ENCODE assay signal across 11 cellular contexts in the genomic region with DNA sequence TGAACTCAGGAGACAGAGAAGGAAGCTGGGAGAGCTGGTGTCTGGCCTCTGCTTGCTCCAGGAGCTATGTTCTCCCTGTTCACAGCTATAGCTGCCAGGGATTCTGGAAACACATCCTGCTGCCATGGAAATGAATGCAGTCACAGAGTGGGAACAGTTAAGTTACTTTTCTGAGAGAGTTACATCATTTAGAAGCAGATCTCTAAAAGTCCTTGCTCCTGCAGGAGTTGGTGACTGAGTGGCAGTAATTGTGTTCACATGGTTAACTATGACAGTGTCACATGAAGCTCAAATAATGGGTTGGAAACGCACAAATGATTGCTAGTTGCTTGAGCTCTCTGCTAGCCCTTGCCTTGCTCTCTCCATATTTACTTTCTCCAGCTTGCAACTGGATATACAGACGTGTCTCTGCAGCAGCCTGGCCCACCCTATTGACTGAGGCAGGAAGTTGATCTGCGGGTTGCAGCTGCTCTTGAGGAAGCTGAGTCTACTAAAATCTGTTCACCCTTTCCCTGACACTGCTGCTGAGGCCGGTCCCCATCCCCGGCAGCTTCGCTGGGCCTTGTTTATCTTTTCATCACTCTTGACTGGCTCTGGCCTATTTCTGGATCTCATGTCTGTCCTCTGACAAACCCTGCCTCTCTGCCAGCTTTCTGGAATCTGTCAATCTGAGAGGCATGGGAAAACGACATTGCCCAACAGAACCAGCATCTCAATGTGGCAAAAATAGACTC. TPM values are rescaled to one million over a fixed set of nuclear protein-coding genes. Genes with fewer than 3 reads are reported as not detected.
DNase-seq lines count a peak whose midpoint lies in the region; ATAC-seq and TF ChIP-seq lines count a peak whose summit lies in the region.
"Had no signal": no experiment of that assay in that cellular context is flagged by ENCODE, and none has a peak within 500 bp of the region (broad histone marks: within the 10 kb centered on the region; RNA-seq: fewer than 3 reads in every experiment).

No MANE protein-coding gene starts in this region.

- POLR2A ChIA-PET in activated CD4-positive, alpha-beta T cell treated with anti-CD3 and anti-CD28 coated beads for 36 hours (lab: Charles Lee), result no interaction called here
- POLR2A ChIA-PET in PC-3 (lab: Charles Lee; ENCODE audit: unreplicated experiment), result no interaction called here

- no peaks in the 10 kb centered on the region for H4K20me1 ChIP-seq in PC-3 (ENCODE audit: low read length)

- no peak overlapping the region for H3K9ac ChIP-seq in PC-3 (ENCODE audit: low read length)

- H3K4me3 ChIP-seq in PC-3 (ENCODE audit: low read length), result no peak overlapping the region

- H3K4me3 Mint-ChIP-seq in activated CD4-positive, alpha-beta T cell treated with anti-CD3 and anti-CD28 coated beads for 36 hours, result no peak overlapping the region
- H3K4me3 Mint-ChIP-seq: T-cell had no signal

- peaks cover 26% of the 10 kb centered on the region for H3K4me1 Mint-ChIP-seq in activated CD4-positive, alpha-beta T cell treated with anti-CD3 and anti-CD28 coated beads for 36 hours

- H3F3A ChIP-seq in PC-3 (ENCODE audit: low read length, unreplicated experiment), result no peaks in the 10 kb centered on the region

- peaks cover 20% of the 10 kb centered on the region for H3K27me3 Mint-ChIP-seq in activated CD4-positive, alpha-beta T cell treated with anti-CD3 and anti-CD28 coated beads for 36 hours

- no TSS peak for BruUV-seq in PC-3 (replicated peaks; lab: Mats Ljungman, UMichigan)

- H3K9me2 ChIP-seq in PC-3 (replicated peaks; ENCODE audit: low read length), result no peaks in the 10 kb centered on the region

- no peaks in the 10 kb centered on the region for H3K4me1 ChIP-seq in PC-3 (ENCODE audit: insufficient read depth, low read length)

- ATAC-seq in activated CD4-positive, alpha-beta T cell treated with anti-CD3 and anti-CD28 coated beads for 36 hours, result peak; percentile 16
- ATAC-seq in SK-N-SH treated with all-trans-retinoic acid at 6 μM for 48 hours (peak; percentile 84), GM21390 (IDR thresholded peaks at IDR 0.05; ENCODE audit: unreplicated experiment) (no peak), PC-3 (no peak)

- no peak overlapping the region for H3K4me2 ChIP-seq in PC-3 (ENCODE audit: low read length)

- no peaks in the 10 kb centered on the region for H3K9me3 ChIP-seq in PC-3 (ENCODE audit: low read length)

- no peaks in the 10 kb centered on the region for H3K36me3 Mint-ChIP-seq in activated CD4-positive, alpha-beta T cell treated with anti-CD3 and anti-CD28 coated beads for 36 hours (ENCODE audit: low read depth)
- H3K36me3 Mint-ChIP-seq: T-cell had no signal

- no peaks in the 10 kb centered on the region for H3K9me3 Mint-ChIP-seq in activated CD4-positive, alpha-beta T cell treated with anti-CD3 and anti-CD28 coated beads for 36 hours (ENCODE audit: low read depth)
- H3K9me3 Mint-ChIP-seq: T-cell had no signal

- no peak overlapping the region for H2AFZ ChIP-seq in PC-3 (ENCODE audit: low read length)

- CTCF ChIA-PET in activated CD4-positive, alpha-beta T cell treated with anti-CD3 and anti-CD28 coated beads for 36 hours (lab: Charles Lee), result interaction anchor here (1.0 kb wide), 2 partner anchors 28 to 150 kb away, joined by 3 to 4 read pairs; no protein-coding TSS in a partner anchor
- CTCF ChIA-PET in PC-3 (lab: Charles Lee), result no interaction called here

- H3K79me2 ChIP-seq in PC-3 (ENCODE audit: low read length), result no peaks in the 10 kb centered on the region

- TF ChIP-seq CTCF in PC-3 (conservative IDR thresholded peaks at IDR 0.05; ENCODE audit: low read depth, low read length), result no peak

- DNase-seq in activated CD4-positive, alpha-beta T cell treated with anti-CD3 and anti-CD28 coated beads for 36 hours, result no peak
- no peak for DNase-seq in activated CD4-positive, alpha-beta T cell treated with anti-CD3 and anti-CD28 coated beads, Interleukin-2, amount 50 U/mL, for 48 hours
- DNase-seq in hepatic stellate cell (ENCODE audit: low spot score) (peak; percentile 60), superior temporal gyrus (ENCODE audit: extremely low spot score) (peak; percentile 61), activated T-cell treated with anti-CD3 and anti-CD28 coated beads for 4 hours (no peak), PC-3 (no peak)
- DNase-seq: ACHN; activated effector memory CD4-positive, alpha-beta T cell treated with anti-CD3 and anti-CD28 coated beads, Interleukin-2, amount 50 U/mL, for 16 hours; T-cell had no signal

- intact Hi-C loops in activated CD4-positive, alpha-beta T cell treated with anti-CD3 and anti-CD28 coated beads for 36 hours (cut with DNase I, micrococcal nuclease), result no loop called here
- intact Hi-C loops in PC-3 (cut with micrococcal nuclease), result no loop called here

- H3K27ac Mint-ChIP-seq in activated CD4-positive, alpha-beta T cell treated with anti-CD3 and anti-CD28 coated beads for 36 hours, result no peak overlapping the region
- H3K27ac Mint-ChIP-seq: T-cell had no signal

- H3K36me3 ChIP-seq in PC-3 (ENCODE audit: low read depth, low read length), result no peaks in the 10 kb centered on the region

- H3K27ac ChIP-seq in PC-3 (ENCODE audit: low read length), result no peak overlapping the region

- no peaks in the 10 kb centered on the region for H3K27me3 ChIP-seq in PC-3 (ENCODE audit: low read length)

TF ChIP-seq in SK-N-SH treated with all-trans-retinoic acid at 6 μM for 48 hours, 23 proteins besides CTCF, POLR2A, EP300 and RAD21 (continues in another document):
- TF ChIP-seq ZNF565 (CRISPR knock-in tag; conservative IDR thresholded peaks at IDR 0.05; ENCODE audit: low read depth), result no peak
- no peak for TF ChIP-seq ESRRG (CRISPR knock-in tag; IDR thresholded peaks at IDR 0.05)
- TF ChIP-seq SNAI2 (CRISPR knock-in tag; IDR thresholded peaks at IDR 0.05), result no peak
- TF ChIP-seq TCF4 (CRISPR knock-in tag; IDR thresholded peaks at IDR 0.05; ENCODE audit: borderline replicate concordance), result peak; percentile 60
- peak; percentile 54; the same call in 1 of the 2 replicates for TF ChIP-seq ISL1 (CRISPR knock-in tag; IDR thresholded peaks at IDR 0.05)
- TF ChIP-seq, protein P1, sequence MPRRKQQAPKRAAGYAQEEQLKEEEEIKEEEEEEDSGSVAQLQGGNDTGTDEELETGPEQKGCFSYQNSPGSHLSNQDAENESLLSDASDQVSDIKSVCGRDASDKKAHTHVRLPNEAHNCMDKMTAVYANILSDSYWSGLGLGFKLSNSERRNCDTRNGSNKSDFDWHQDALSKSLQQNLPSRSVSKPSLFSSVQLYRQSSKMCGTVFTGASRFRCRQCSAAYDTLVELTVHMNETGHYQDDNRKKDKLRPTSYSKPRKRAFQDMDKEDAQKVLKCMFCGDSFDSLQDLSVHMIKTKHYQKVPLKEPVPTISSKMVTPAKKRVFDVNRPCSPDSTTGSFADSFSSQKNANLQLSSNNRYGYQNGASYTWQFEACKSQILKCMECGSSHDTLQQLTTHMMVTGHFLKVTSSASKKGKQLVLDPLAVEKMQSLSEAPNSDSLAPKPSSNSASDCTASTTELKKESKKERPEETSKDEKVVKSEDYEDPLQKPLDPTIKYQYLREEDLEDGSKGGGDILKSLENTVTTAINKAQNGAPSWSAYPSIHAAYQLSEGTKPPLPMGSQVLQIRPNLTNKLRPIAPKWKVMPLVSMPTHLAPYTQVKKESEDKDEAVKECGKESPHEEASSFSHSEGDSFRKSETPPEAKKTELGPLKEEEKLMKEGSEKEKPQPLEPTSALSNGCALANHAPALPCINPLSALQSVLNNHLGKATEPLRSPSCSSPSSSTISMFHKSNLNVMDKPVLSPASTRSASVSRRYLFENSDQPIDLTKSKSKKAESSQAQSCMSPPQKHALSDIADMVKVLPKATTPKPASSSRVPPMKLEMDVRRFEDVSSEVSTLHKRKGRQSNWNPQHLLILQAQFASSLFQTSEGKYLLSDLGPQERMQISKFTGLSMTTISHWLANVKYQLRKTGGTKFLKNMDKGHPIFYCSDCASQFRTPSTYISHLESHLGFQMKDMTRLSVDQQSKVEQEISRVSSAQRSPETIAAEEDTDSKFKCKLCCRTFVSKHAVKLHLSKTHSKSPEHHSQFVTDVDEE (CRISPR knock-in tag; IDR thresholded peaks at IDR 0.05), result peak; percentile 79; the same call in 1 of the 2 replicates
- no peak for TF ChIP-seq PPARA (CRISPR knock-in tag; IDR thresholded peaks at IDR 0.05; ENCODE audit: borderline replicate concordance)
- no peak for TF ChIP-seq GLIS3 (CRISPR knock-in tag; IDR thresholded peaks at IDR 0.05)
- TF ChIP-seq, protein P2, sequence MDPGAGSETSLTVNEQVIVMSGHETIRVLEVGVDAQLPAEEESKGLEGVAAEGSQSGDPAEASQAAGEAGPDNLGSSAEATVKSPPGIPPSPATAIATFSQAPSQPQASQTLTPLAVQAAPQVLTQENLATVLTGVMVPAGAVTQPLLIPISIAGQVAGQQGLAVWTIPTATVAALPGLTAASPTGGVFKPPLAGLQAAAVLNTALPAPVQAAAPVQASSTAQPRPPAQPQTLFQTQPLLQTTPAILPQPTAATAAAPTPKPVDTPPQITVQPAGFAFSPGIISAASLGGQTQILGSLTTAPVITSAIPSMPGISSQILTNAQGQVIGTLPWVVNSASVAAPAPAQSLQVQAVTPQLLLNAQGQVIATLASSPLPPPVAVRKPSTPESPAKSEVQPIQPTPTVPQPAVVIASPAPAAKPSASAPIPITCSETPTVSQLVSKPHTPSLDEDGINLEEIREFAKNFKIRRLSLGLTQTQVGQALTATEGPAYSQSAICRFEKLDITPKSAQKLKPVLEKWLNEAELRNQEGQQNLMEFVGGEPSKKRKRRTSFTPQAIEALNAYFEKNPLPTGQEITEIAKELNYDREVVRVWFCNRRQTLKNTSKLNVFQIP (CRISPR knock-in tag; IDR thresholded peaks at IDR 0.05; ENCODE audit: borderline replicate concordance, low read depth), result no peak
- TF ChIP-seq ZC3H10 (CRISPR knock-in tag; IDR thresholded peaks at IDR 0.05), result no peak
- TF ChIP-seq ZNF8 (CRISPR knock-in tag; IDR thresholded peaks at IDR 0.05), result no peak
- no peak for TF ChIP-seq ZNF70 (CRISPR knock-in tag; IDR thresholded peaks at IDR 0.05)
- TF ChIP-seq ZFP30 (CRISPR knock-in tag; IDR thresholded peaks at IDR 0.05), result no peak

RNA-seq across cellular contexts. Expression of a gene that starts 16.7 kb away (rescaled TPM):
- total RNA-seq in activated CD4-positive, alpha-beta T cell treated with anti-CD3 and anti-CD28 coated beads for 36 hours, result not detected
- not detected in 2 replicates for total RNA-seq in PC-3 (2014; rRNA removed)

RNA-seq across cellular contexts. Expression of a gene that starts 26.5 kb away (rescaled TPM):
- total RNA-seq in activated CD4-positive, alpha-beta T cell treated with anti-CD3 and anti-CD28 coated beads for 36 hours, result under 1 TPM in 1 of 2 experiments, not detected in 1; 0.05 TPM
- total RNA-seq in PC-3 (2014; rRNA removed), result 0.22 TPM in 1 of 2 replicates, not detected in the other

RNA-seq across cellular contexts. Expression of a gene that starts 45.7 kb away (rescaled TPM):
- total RNA-seq in activated CD4-positive, alpha-beta T cell treated with anti-CD3 and anti-CD28 coated beads for 36 hours, result not detected
- 0.29 and 5.8 TPM in 2 replicates for total RNA-seq in PC-3 (2014; rRNA removed)
- total RNA-seq: T-cell had no signal

Comparison
In these comparisons a context has a peak if more than half of its experiments do, and no peak if none do; other contexts are left out.
1. ATAC-seq: peak in activated CD4-positive, alpha-beta T cell treated with anti-CD3 and anti-CD28 coated beads for 36 hours (single experiment) and SK-N-SH treated with all-trans-retinoic acid at 6 μM for 48 hours (single experiment); none in GM21390 (single experiment) and PC-3 (single experiment).
2. DNase-seq: peak in hepatic stellate cell (single experiment) and superior temporal gyrus (single experiment); none in activated CD4-positive, alpha-beta T cell treated with anti-CD3 and anti-CD28 coated beads for 36 hours (single experiment), activated CD4-positive, alpha-beta T cell treated with anti-CD3 and anti-CD28 coated beads, Interleukin-2, amount 50 U/mL, for 48 hours (0 of 2), activated T-cell treated with anti-CD3 and anti-CD28 coated beads for 4 hours (single experiment) and PC-3 (single experiment).